In genomic region chr1:19057784-19058475, GRCh38 we compare ENCODE assay signal across 23 cellular contexts.
"Had no signal": no experiment of that assay in that cellular context is flagged by ENCODE, and none has a peak within 500 bp of the region (broad histone marks: within the 10 kb centered on the region; RNA-seq: fewer than 3 reads in every experiment).

No MANE protein-coding gene starts in this region.

- H3K9me3 ChIP-seq: heart left ventricle, left lung, lower lobe of right lung, prostate gland, vagina had no signal

- DNase-seq: activated CD4-positive, alpha-beta T cell treated with anti-CD3 and anti-CD28 coated beads for 36 hours; activated CD4-positive, CD25-positive, alpha-beta regulatory T cell; activated CD8-positive, alpha-beta memory T cell treated with anti-CD3 and anti-CD28 coated beads, Interleukin-2, amount 10 ng/mL, durations not matched to agents 7 days and 5 days; activated CD8-positive, alpha-beta T cell treated with anti-CD3 and anti-CD28 coated beads, Interleukin-2, amount 10 ng/mL, durations not matched to agents 7 days and 5 days; activated naive CD8-positive, alpha-beta T cell treated with anti-CD3 and anti-CD28 coated beads, Interleukin-2, amount 50 U/mL, for 24 hours; activated T-cell treated with anti-CD3 and anti-CD28 coated beads, Interleukin-2, amount 50 U/mL, for 48 hours; amygdala; central memory CD4-positive, alpha-beta T cell; foreskin fibroblast; heart left ventricle; lower lobe of right lung; mesenchymal stem cell; natural killer cell; retina; stimulated activated CD4-positive, alpha-beta T cell treated with anti-CD3 and anti-CD28 coated beads, Interleukin-4, amount 100 ng/mL, for 24 hours had no signal

- ATAC-seq: activated CD4-positive, alpha-beta T cell treated with anti-CD3 and anti-CD28 coated beads for 36 hours; activated CD8-positive, alpha-beta memory T cell treated with anti-CD3 and anti-CD28 coated beads, Interleukin-2, amount 10 ng/mL, durations not matched to agents 7 days and 5 days; activated CD8-positive, alpha-beta T cell treated with anti-CD3 and anti-CD28 coated beads, Interleukin-2, amount 10 ng/mL, durations not matched to agents 7 days and 5 days; activated naive CD8-positive, alpha-beta T cell treated with anti-CD3 and anti-CD28 coated beads, Interleukin-2, amount 50 U/mL, for 24 hours; esophagus mucosa; heart left ventricle; left lung; lower lobe of right lung; natural killer cell; sciatic nerve; stimulated activated effector memory CD8-positive, alpha-beta T cell treated with anti-CD3 and anti-CD28 coated beads, Interleukin-12 subunit alpha, Interleukin-12 subunit beta, amount 100 ng/mL, for 72 hours had no signal

- H3K36me3 ChIP-seq: heart left ventricle, left lung, lower lobe of right lung, neural progenitor cell, prostate gland, vagina had no signal

- H2AFZ ChIP-seq: neural progenitor cell had no signal

- H3K9ac ChIP-seq: neural progenitor cell had no signal

- H3K27ac ChIP-seq: heart left ventricle, left lung, lower lobe of right lung, neural progenitor cell, prostate gland, vagina had no signal

- H3K4me1 ChIP-seq: left lung, lower lobe of right lung, prostate gland had no signal

- H3K27me3 ChIP-seq: neural progenitor cell, vagina had no signal

- H3K4me2 ChIP-seq: neural progenitor cell had no signal

- H3K4me3 ChIP-seq: heart left ventricle, left lung, lower lobe of right lung, neural progenitor cell, prostate gland, skin epidermis, vagina had no signal
